Comparison of ENCODE assay signal across 19 cellular contexts in genomic region chr20:19003759-19004336, GRCh38.
DNase-seq lines count a peak whose midpoint lies in the region; ATAC-seq, FAIRE-seq and TF ChIP-seq lines count a peak whose summit lies in the region.
"Had no signal": no experiment of that assay in that cellular context is flagged by ENCODE, and none has a peak within 500 bp of the region (broad histone marks: within the 10 kb centered on the region; RNA-seq: fewer than 3 reads in every experiment).

No MANE protein-coding gene starts in this region.

- H3K4me3 Mint-ChIP-seq in T-cell: no peak overlapping the region
- H3K4me3 Mint-ChIP-seq: B cell; CD8-positive, alpha-beta T cell; H9 had no signal

- FAIRE-seq in H54 (lab: Jason Lieb, UNC): no peak

- peaks cover 1 to 10% of the 10 kb centered on the region in 2 donors for H3K27me3 Mint-ChIP-seq in T-cell

- H3K9me3 Mint-ChIP-seq in T-cell: peaks cover 0 to 4% (median 0%) of the 10 kb centered on the region in 3 donors
- H3K9me3 Mint-ChIP-seq: CD8-positive, alpha-beta T cell; H9 had no signal

- TF ChIP-seq POLR2A in H54 (IDR thresholded peaks at IDR 0.05; ENCODE audit: low read depth, low read length): no peak

- DNase-seq in EH (ENCODE audit: low read depth): peak; percentile 4
- DNase-seq in RKO (ENCODE audit: low spot score): peak; percentile 26
- DNase-seq in middle frontal gyrus (ENCODE audit: extremely low spot score, low spot score): peak; percentile 34
- no peak for DNase-seq in H54 (ENCODE audit: insufficient read length, low spot score)
- no peak for DNase-seq in NCI-H2196 (lab: John Stamatoyannopoulos, UW; ENCODE audit: unreplicated experiment)
- no peak for DNase-seq in T-cell
- DNase-seq: Calu3; CD8-positive, alpha-beta T cell; H9; NCI-H1048; NCI-H1436; NCI-H2029; NCI-H526; Peyer's patch; SHP77 treated with DMSO at 0.1 percent for 48 hours; T-helper 1 cell had no signal

- no peaks in the 10 kb centered on the region for H3K36me3 Mint-ChIP-seq in T-cell
- H3K36me3 Mint-ChIP-seq: CD8-positive, alpha-beta T cell had no signal

- CTCF ChIA-PET in T-cell (lab: Charles Lee): no interaction called here

- POLR2A ChIA-PET in T-cell (lab: Charles Lee): no interaction called here

- no peaks in the 10 kb centered on the region for H3K4me1 Mint-ChIP-seq in T-cell
- H3K4me1 Mint-ChIP-seq: B cell had no signal

- ATAC-seq in GM21737 (IDR thresholded peaks at IDR 0.05; ENCODE audit: unreplicated experiment) (no peak), T-cell (replicated peaks in 1 of 4) (no peak)
- ATAC-seq: CD8-positive, alpha-beta T cell; SK-N-SH treated with all-trans-retinoic acid at 6 μM for 48 hours had no signal

- no peak overlapping the region for H3K27ac Mint-ChIP-seq in T-cell
- H3K27ac Mint-ChIP-seq: B cell; CD8-positive, alpha-beta T cell; H9 had no signal

Comparison
In these comparisons a context has a peak if more than half of its experiments do, and no peak if none do; other contexts are left out.
1. DNase-seq: peak in EH (single experiment), RKO (single experiment) and middle frontal gyrus (single experiment); none in H54 (single experiment), NCI-H2196 (single experiment) and T-cell (0 of 34).